ENCODE assay signal across 3 cellular contexts in the genomic region with DNA sequence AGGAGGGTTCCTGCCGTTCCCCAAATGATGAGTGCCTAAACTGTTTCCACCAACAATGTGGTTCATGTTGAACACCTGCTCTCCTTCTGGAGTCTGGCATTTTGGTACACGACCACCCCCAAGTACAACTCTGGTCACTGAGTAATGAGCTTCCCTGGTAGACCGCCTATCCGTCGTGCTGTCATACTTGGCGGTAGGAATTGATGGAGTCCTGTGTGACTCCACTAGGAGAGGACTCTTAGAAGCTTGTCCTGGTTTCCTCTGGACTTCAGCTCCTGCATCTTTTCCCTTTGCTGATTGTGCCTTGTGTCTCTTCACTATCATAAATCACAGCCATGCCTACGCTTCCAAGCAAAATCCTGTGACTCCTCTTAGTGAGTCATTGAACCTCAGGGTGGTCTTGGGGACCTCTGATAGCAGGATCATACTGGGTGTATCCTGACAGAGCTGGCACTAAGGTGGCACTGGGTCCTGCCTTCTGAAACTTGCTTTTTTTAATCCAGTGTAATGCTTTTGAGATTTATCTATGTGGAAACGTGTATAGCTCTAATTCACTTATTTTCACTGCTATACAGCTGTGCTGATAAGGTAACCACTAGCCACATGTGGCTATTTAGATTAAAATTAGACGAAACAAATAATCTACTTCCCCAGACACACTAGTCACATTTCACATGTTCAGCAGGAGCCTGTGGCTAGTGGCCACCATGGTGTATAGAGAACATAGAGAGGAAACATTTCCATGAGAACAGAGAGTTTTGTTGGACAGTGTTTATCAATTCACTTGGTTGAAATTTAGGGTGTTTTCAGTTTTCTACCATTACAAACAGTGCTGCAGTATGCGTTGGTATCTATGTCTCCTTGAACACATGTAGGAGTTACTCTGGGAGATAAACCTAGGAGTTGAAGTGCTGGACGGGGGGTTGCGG.
TF ChIP-seq lines count a peak whose summit lies in the region.

No MANE protein-coding gene starts in this region.

TF ChIP-seq in SK-N-SH, 30 proteins besides CTCF, POLR2A, EP300 and RAD21:
- TF ChIP-seq, protein P1, sequence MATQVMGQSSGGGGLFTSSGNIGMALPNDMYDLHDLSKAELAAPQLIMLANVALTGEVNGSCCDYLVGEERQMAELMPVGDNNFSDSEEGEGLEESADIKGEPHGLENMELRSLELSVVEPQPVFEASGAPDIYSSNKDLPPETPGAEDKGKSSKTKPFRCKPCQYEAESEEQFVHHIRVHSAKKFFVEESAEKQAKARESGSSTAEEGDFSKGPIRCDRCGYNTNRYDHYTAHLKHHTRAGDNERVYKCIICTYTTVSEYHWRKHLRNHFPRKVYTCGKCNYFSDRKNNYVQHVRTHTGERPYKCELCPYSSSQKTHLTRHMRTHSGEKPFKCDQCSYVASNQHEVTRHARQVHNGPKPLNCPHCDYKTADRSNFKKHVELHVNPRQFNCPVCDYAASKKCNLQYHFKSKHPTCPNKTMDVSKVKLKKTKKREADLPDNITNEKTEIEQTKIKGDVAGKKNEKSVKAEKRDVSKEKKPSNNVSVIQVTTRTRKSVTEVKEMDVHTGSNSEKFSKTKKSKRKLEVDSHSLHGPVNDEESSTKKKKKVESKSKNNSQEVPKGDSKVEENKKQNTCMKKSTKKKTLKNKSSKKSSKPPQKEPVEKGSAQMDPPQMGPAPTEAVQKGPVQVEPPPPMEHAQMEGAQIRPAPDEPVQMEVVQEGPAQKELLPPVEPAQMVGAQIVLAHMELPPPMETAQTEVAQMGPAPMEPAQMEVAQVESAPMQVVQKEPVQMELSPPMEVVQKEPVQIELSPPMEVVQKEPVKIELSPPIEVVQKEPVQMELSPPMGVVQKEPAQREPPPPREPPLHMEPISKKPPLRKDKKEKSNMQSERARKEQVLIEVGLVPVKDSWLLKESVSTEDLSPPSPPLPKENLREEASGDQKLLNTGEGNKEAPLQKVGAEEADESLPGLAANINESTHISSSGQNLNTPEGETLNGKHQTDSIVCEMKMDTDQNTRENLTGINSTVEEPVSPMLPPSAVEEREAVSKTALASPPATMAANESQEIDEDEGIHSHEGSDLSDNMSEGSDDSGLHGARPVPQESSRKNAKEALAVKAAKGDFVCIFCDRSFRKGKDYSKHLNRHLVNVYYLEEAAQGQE (IDR thresholded peaks at IDR 0.05; ENCODE audit: low read depth, low read length) = no peak
- no peak for TF ChIP-seq TEAD4 (IDR thresholded peaks at IDR 0.05; ENCODE audit: borderline replicate concordance, insufficient read depth)
- 0 out of 2 replicates have a peak, but pooled peaks have one; percentile 6 for TF ChIP-seq GATA2 (CRISPR knock-in tag; IDR thresholded peaks at IDR 0.05)
- TF ChIP-seq EZH2phosphoT487 (IDR thresholded peaks at IDR 0.05; ENCODE audit: borderline replicate concordance, low read depth) = no peak

TF ChIP-seq in SK-N-SH treated with all-trans-retinoic acid at 6 μM for 48 hours, 23 proteins besides CTCF, POLR2A, EP300 and RAD21:
- TF ChIP-seq, protein P2, sequence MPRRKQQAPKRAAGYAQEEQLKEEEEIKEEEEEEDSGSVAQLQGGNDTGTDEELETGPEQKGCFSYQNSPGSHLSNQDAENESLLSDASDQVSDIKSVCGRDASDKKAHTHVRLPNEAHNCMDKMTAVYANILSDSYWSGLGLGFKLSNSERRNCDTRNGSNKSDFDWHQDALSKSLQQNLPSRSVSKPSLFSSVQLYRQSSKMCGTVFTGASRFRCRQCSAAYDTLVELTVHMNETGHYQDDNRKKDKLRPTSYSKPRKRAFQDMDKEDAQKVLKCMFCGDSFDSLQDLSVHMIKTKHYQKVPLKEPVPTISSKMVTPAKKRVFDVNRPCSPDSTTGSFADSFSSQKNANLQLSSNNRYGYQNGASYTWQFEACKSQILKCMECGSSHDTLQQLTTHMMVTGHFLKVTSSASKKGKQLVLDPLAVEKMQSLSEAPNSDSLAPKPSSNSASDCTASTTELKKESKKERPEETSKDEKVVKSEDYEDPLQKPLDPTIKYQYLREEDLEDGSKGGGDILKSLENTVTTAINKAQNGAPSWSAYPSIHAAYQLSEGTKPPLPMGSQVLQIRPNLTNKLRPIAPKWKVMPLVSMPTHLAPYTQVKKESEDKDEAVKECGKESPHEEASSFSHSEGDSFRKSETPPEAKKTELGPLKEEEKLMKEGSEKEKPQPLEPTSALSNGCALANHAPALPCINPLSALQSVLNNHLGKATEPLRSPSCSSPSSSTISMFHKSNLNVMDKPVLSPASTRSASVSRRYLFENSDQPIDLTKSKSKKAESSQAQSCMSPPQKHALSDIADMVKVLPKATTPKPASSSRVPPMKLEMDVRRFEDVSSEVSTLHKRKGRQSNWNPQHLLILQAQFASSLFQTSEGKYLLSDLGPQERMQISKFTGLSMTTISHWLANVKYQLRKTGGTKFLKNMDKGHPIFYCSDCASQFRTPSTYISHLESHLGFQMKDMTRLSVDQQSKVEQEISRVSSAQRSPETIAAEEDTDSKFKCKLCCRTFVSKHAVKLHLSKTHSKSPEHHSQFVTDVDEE (CRISPR knock-in tag; IDR thresholded peaks at IDR 0.05) = no peak
- TF ChIP-seq ZNF565 (CRISPR knock-in tag; conservative IDR thresholded peaks at IDR 0.05; ENCODE audit: low read depth) = no peak
- no peak for TF ChIP-seq RARB (CRISPR knock-in tag; IDR thresholded peaks at IDR 0.05)
- no peak for TF ChIP-seq PPARA (CRISPR knock-in tag; IDR thresholded peaks at IDR 0.05; ENCODE audit: borderline replicate concordance)
- no peak for TF ChIP-seq ISL1 (CRISPR knock-in tag; IDR thresholded peaks at IDR 0.05)
- TF ChIP-seq GLIS3 (CRISPR knock-in tag; IDR thresholded peaks at IDR 0.05) = no peak
- TF ChIP-seq TOX (CRISPR knock-in tag; IDR thresholded peaks at IDR 0.05; ENCODE audit: borderline replicate concordance) = no peak

TF ChIP-seq in K562, 482 proteins besides CTCF, POLR2A, EP300 and RAD21 (continues in another document):
- TF ChIP-seq RBM17 (IDR thresholded peaks at IDR 0.05; ENCODE audit: borderline replicate concordance, low read depth, low read length) (no peak), PTBP1 (IDR thresholded peaks at IDR 0.05; ENCODE audit: low read depth, low read length) (no peak), TBP (optimal IDR thresholded peaks at IDR 0.05; ENCODE audit: low read depth, low read length) (no peak), ZNF146 (CRISPR knock-in tag; IDR thresholded peaks at IDR 0.05; ENCODE audit: unreplicated experiment) (no peak), PRMT5 (CRISPR knock-in tag; IDR thresholded peaks at IDR 0.05) (no peak), ZNF274 (IDR thresholded peaks at IDR 0.05; ENCODE audit: borderline replicate concordance, low read depth, low read length) (0 out of 2 replicates have a peak, but pooled peaks have one; percentile 39), HSF4 (CRISPR knock-in tag; IDR thresholded peaks at IDR 0.05; ENCODE audit: borderline replicate concordance) (no peak), GTF2E2 (tag; IDR thresholded peaks at IDR 0.05) (no peak; the same call in 1 of the 2 replicates), POLR2AphosphoS2 (IDR thresholded peaks at IDR 0.05; ENCODE audit: low read length) (no peak), ZNF77 (CRISPR knock-in tag; IDR thresholded peaks at IDR 0.05) (no peak), SUPT5H (IDR thresholded peaks at IDR 0.05) (no peak), TCF7 (IDR thresholded peaks at IDR 0.05; ENCODE audit: borderline replicate concordance) (no peak), ZNF696 (CRISPR knock-in tag; conservative IDR thresholded peaks at IDR 0.05) (no peak), CREB1 (IDR thresholded peaks at IDR 0.05) (peak; percentile 22; the same call in 1 of the 2 replicates), CREB1 (CRISPR knock-in tag; IDR thresholded peaks at IDR 0.05) (no peak), TAF7 (tag; IDR thresholded peaks at IDR 0.05) (no peak), KDM2B (CRISPR knock-in tag; IDR thresholded peaks at IDR 0.05) (0 out of 2 replicates have a peak, but pooled peaks have one; percentile 4), ETV5 (CRISPR knock-in tag; IDR thresholded peaks at IDR 0.05; ENCODE audit: low read depth) (no peak; the same call in 1 of the 2 replicates), BCOR (IDR thresholded peaks at IDR 0.05) (peak; percentile 83), ZC3H11A (IDR thresholded peaks at IDR 0.05; ENCODE audit: low read depth, low read length) (no peak), CC2D1A (IDR thresholded peaks at IDR 0.05) (peak; percentile 55; the same call in 1 of the 2 replicates), ZFX (CRISPR knock-in tag; IDR thresholded peaks at IDR 0.05) (no peak), ZNF143 (CRISPR knock-in tag; IDR thresholded peaks at IDR 0.05) (no peak), CBFA2T3 (IDR thresholded peaks at IDR 0.05) (peak; percentile 96), KDM5B (IDR thresholded peaks at IDR 0.05; ENCODE audit: insufficient replicate concordance, low read depth, low read length) (no peak), STAT5B (CRISPR knock-in tag; IDR thresholded peaks at IDR 0.05) (no peak), FOXK1 (CRISPR knock-in tag; IDR thresholded peaks at IDR 0.05; ENCODE audit: borderline replicate concordance) (no peak), ZNF263 (CRISPR knock-in tag; IDR thresholded peaks at IDR 0.05; ENCODE audit: borderline replicate concordance) (no peak), SMAD3 (CRISPR knock-in tag; conservative IDR thresholded peaks at IDR 0.05) (no peak), KLF16 (IDR thresholded peaks at IDR 0.05) (peak; percentile 93), GABPA (tag; conservative IDR thresholded peaks at IDR 0.05; ENCODE audit: low read depth) (no peak; the same call in 1 of the 2 replicates)
- TF ChIP-seq, protein P3, sequence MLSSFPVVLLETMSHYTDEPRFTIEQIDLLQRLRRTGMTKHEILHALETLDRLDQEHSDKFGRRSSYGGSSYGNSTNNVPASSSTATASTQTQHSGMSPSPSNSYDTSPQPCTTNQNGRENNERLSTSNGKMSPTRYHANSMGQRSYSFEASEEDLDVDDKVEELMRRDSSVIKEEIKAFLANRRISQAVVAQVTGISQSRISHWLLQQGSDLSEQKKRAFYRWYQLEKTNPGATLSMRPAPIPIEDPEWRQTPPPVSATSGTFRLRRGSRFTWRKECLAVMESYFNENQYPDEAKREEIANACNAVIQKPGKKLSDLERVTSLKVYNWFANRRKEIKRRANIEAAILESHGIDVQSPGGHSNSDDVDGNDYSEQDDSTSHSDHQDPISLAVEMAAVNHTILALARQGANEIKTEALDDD (IDR thresholded peaks at IDR 0.05) = peak; percentile 71
- TF ChIP-seq, protein P4, sequence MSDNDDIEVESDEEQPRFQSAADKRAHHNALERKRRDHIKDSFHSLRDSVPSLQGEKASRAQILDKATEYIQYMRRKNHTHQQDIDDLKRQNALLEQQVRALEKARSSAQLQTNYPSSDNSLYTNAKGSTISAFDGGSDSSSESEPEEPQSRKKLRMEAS (CRISPR knock-in tag; IDR thresholded peaks at IDR 0.05) = no peak
- TF ChIP-seq, protein P5, sequence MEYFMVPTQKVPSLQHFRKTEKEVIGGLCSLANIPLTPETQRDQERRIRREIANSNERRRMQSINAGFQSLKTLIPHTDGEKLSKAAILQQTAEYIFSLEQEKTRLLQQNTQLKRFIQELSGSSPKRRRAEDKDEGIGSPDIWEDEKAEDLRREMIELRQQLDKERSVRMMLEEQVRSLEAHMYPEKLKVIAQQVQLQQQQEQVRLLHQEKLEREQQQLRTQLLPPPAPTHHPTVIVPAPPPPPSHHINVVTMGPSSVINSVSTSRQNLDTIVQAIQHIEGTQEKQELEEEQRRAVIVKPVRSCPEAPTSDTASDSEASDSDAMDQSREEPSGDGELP (CRISPR knock-in tag; IDR thresholded peaks at IDR 0.05; ENCODE audit: borderline replicate concordance) = peak; percentile 71
- TF ChIP-seq, protein P6, sequence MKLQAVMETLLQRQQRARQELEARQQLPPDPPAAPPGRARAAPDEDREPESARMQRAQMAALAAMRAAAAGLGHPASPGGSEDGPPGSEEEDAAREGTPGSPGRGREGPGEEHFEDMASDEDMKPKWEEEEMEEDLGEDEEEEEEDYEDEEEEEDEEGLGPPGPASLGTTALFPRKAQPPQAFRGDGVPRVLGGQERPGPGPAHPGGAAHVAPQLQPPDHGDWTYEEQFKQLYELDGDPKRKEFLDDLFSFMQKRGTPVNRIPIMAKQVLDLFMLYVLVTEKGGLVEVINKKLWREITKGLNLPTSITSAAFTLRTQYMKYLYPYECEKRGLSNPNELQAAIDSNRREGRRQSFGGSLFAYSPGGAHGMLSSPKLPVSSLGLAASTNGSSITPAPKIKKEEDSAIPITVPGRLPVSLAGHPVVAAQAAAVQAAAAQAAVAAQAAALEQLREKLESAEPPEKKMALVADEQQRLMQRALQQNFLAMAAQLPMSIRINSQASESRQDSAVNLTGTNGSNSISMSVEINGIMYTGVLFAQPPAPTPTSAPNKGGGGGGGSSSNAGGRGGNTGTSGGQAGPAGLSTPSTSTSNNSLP (IDR thresholded peaks at IDR 0.05; ENCODE audit: borderline replicate concordance, low read depth, low read length) = no peak
- TF ChIP-seq, protein P7, sequence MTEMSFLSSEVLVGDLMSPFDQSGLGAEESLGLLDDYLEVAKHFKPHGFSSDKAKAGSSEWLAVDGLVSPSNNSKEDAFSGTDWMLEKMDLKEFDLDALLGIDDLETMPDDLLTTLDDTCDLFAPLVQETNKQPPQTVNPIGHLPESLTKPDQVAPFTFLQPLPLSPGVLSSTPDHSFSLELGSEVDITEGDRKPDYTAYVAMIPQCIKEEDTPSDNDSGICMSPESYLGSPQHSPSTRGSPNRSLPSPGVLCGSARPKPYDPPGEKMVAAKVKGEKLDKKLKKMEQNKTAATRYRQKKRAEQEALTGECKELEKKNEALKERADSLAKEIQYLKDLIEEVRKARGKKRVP (CRISPR knock-in tag; IDR thresholded peaks at IDR 0.05) = no peak
- TF ChIP-seq, protein P8, sequence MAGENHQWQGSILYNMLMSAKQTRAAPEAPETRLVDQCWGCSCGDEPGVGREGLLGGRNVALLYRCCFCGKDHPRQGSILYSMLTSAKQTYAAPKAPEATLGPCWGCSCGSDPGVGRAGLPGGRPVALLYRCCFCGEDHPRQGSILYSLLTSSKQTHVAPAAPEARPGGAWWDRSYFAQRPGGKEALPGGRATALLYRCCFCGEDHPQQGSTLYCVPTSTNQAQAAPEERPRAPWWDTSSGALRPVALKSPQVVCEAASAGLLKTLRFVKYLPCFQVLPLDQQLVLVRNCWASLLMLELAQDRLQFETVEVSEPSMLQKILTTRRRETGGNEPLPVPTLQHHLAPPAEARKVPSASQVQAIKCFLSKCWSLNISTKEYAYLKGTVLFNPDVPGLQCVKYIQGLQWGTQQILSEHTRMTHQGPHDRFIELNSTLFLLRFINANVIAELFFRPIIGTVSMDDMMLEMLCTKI (IDR thresholded peaks at IDR 0.05; ENCODE audit: partially characterized antibody) = no peak
